In the genomic region with DNA sequence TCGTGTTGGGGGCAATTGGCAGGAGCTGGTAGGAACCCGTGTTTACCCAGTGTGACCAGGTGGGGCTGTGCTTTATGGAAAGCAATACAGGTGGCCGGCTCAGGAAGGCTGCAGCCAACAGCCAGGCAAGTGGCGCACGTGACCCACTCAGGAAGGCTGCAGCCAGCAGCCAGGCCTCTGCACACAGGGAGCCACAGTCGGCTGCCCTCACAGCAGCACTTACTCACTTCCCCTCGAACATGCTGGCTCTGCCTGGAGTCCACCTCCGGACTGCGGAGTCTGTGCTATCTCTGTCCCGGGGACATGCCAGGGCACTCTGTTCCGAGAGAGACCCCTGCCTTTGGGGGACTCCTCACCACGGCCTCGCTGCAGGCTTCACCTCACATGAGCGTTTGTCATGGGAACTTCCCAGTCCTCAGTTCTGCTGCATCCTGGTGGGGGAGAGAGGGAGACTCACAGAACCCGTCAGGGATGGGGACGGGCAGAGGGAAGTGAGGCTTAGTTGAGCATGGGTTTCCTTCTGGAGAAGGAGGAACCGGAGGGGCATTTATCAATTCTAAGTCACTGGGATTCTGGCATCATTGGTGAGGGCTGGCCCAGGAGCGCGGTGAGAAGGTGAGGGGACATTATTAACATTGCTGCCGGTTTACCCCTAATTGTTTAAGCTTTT, we compare ENCODE assay signal across 1 cellular context.
TF ChIP-seq lines count a peak whose summit lies in the region.

No MANE protein-coding gene starts in this region.

TF ChIP-seq in HepG2, 621 proteins besides CTCF, POLR2A, EP300 and RAD21 (continued from another document and continues in another):
- TF ChIP-seq, protein P1, sequence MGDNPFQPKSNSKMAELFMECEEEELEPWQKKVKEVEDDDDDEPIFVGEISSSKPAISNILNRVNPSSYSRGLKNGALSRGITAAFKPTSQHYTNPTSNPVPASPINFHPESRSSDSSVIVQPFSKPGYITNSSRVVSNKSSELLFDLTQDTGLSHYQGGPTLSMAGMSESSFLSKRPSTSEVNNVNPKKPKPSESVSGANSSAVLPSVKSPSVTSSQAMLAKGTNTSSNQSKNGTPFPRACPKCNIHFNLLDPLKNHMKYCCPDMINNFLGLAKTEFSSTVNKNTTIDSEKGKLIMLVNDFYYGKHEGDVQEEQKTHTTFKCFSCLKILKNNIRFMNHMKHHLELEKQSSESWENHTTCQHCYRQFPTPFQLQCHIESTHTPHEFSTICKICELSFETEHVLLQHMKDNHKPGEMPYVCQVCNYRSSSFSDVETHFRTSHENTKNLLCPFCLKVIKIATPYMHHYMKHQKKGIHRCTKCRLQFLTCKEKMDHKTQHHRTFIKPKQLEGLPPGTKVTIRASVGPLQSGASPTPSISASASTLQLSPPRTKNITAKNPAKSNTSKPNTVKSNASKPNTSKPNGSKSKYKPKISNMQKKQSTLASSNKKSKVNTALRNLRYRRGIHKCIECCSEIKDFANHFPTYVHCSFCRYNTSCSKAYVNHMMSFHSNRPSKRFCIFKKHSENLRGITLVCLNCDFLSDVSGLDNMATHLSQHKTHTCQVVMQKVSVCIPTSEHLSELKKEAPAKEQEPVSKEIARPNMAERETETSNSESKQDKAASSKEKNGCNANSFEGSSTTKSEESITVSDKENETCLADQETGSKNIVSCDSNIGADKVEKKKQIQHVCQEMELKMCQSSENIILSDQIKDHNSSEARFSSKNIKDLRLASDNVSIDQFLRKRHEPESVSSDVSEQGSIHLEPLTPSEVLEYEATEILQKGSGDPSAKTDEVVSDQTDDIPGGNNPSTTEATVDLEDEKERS (CRISPR knock-in tag; IDR thresholded peaks at IDR 0.05): no peak
- TF ChIP-seq ZNF292 (CRISPR knock-in tag; IDR thresholded peaks at IDR 0.05; ENCODE audit: borderline replicate concordance, low read depth) (peak; percentile 49; the same call in 1 of the 2 replicates), PHF20 (CRISPR knock-in tag; IDR thresholded peaks at IDR 0.05) (no peak), TFAP4 (IDR thresholded peaks at IDR 0.05; ENCODE audit: borderline replicate concordance, low read depth) (0 out of 2 replicates have a peak, but pooled peaks have one; percentile 24), ZNF251 (CRISPR knock-in tag; IDR thresholded peaks at IDR 0.05) (no peak), XRCC5 (optimal IDR thresholded peaks at IDR 0.05; ENCODE audit: low read length) (no peak), MTA1 (CRISPR knock-in tag; IDR thresholded peaks at IDR 0.05; ENCODE audit: borderline replicate concordance) (peak; percentile 16; the same call in 1 of the 2 replicates), HNF4G (IDR thresholded peaks at IDR 0.05; ENCODE audit: borderline replicate concordance, low read depth, low read length) (no peak), HNF4G (CRISPR knock-in tag; IDR thresholded peaks at IDR 0.05; ENCODE audit: borderline replicate concordance, low read depth) (no peak), STAT6 (CRISPR knock-in tag; IDR thresholded peaks at IDR 0.05; ENCODE audit: borderline replicate concordance) (no peak), MIXL1 (CRISPR knock-in tag; IDR thresholded peaks at IDR 0.05) (0 out of 2 replicates have a peak, but pooled peaks have one; percentile 29), TRIM22 (IDR thresholded peaks at IDR 0.05) (no peak), CREB1 (IDR thresholded peaks at IDR 0.05) (no peak), CREB1 (CRISPR knock-in tag; IDR thresholded peaks at IDR 0.05) (no peak), MEF2D (CRISPR knock-in tag; IDR thresholded peaks at IDR 0.05) (0 out of 2 replicates have a peak, but pooled peaks have one; percentile 37), ZEB1 (IDR thresholded peaks at IDR 0.05; ENCODE audit: insufficient replicate concordance, low read depth) (peak; percentile 59), CSRNP2 (CRISPR knock-in tag; conservative IDR thresholded peaks at IDR 0.05; ENCODE audit: low read depth) (no peak), FOXM1 (CRISPR knock-in tag; IDR thresholded peaks at IDR 0.05) (no peak), SP4 (CRISPR knock-in tag; IDR thresholded peaks at IDR 0.05) (no peak; the same call in 1 of the 2 replicates), ZSCAN21 (CRISPR knock-in tag; IDR thresholded peaks at IDR 0.05; ENCODE audit: borderline replicate concordance) (no peak), MEIS2 (CRISPR knock-in tag; IDR thresholded peaks at IDR 0.05) (0 out of 2 replicates have a peak, but pooled peaks have one; percentile 36), ZNF562 (CRISPR knock-in tag; IDR thresholded peaks at IDR 0.05; ENCODE audit: borderline replicate concordance) (no peak), KLF9 (CRISPR knock-in tag; IDR thresholded peaks at IDR 0.05; ENCODE audit: low read depth) (no peak), XBP1 (CRISPR knock-in tag; IDR thresholded peaks at IDR 0.05) (no peak), HES4 (CRISPR knock-in tag; IDR thresholded peaks at IDR 0.05; ENCODE audit: borderline replicate concordance) (no peak), MAFG (CRISPR knock-in tag; IDR thresholded peaks at IDR 0.05) (no peak)
- TF ChIP-seq, protein P2, sequence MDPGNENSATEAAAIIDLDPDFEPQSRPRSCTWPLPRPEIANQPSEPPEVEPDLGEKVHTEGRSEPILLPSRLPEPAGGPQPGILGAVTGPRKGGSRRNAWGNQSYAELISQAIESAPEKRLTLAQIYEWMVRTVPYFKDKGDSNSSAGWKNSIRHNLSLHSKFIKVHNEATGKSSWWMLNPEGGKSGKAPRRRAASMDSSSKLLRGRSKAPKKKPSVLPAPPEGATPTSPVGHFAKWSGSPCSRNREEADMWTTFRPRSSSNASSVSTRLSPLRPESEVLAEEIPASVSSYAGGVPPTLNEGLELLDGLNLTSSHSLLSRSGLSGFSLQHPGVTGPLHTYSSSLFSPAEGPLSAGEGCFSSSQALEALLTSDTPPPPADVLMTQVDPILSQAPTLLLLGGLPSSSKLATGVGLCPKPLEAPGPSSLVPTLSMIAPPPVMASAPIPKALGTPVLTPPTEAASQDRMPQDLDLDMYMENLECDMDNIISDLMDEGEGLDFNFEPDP (CRISPR knock-in tag; conservative IDR thresholded peaks at IDR 0.05): 0 out of 2 replicates have a peak, but pooled peaks have one; percentile 43
- TF ChIP-seq, protein P3, sequence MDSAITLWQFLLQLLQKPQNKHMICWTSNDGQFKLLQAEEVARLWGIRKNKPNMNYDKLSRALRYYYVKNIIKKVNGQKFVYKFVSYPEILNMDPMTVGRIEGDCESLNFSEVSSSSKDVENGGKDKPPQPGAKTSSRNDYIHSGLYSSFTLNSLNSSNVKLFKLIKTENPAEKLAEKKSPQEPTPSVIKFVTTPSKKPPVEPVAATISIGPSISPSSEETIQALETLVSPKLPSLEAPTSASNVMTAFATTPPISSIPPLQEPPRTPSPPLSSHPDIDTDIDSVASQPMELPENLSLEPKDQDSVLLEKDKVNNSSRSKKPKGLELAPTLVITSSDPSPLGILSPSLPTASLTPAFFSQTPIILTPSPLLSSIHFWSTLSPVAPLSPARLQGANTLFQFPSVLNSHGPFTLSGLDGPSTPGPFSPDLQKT (CRISPR knock-in tag; IDR thresholded peaks at IDR 0.05; ENCODE audit: borderline replicate concordance): no peak
- TF ChIP-seq, protein P4, sequence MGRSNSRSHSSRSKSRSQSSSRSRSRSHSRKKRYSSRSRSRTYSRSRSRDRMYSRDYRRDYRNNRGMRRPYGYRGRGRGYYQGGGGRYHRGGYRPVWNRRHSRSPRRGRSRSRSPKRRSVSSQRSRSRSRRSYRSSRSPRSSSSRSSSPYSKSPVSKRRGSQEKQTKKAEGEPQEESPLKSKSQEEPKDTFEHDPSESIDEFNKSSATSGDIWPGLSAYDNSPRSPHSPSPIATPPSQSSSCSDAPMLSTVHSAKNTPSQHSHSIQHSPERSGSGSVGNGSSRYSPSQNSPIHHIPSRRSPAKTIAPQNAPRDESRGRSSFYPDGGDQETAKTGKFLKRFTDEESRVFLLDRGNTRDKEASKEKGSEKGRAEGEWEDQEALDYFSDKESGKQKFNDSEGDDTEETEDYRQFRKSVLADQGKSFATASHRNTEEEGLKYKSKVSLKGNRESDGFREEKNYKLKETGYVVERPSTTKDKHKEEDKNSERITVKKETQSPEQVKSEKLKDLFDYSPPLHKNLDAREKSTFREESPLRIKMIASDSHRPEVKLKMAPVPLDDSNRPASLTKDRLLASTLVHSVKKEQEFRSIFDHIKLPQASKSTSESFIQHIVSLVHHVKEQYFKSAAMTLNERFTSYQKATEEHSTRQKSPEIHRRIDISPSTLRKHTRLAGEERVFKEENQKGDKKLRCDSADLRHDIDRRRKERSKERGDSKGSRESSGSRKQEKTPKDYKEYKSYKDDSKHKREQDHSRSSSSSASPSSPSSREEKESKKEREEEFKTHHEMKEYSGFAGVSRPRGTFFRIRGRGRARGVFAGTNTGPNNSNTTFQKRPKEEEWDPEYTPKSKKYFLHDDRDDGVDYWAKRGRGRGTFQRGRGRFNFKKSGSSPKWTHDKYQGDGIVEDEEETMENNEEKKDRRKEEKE (IDR thresholded peaks at IDR 0.05): no peak
- TF ChIP-seq, protein P5, sequence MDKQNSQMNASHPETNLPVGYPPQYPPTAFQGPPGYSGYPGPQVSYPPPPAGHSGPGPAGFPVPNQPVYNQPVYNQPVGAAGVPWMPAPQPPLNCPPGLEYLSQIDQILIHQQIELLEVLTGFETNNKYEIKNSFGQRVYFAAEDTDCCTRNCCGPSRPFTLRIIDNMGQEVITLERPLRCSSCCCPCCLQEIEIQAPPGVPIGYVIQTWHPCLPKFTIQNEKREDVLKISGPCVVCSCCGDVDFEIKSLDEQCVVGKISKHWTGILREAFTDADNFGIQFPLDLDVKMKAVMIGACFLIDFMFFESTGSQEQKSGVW (CRISPR knock-in tag; IDR thresholded peaks at IDR 0.05; ENCODE audit: borderline replicate concordance): no peak
- TF ChIP-seq, protein P6, sequence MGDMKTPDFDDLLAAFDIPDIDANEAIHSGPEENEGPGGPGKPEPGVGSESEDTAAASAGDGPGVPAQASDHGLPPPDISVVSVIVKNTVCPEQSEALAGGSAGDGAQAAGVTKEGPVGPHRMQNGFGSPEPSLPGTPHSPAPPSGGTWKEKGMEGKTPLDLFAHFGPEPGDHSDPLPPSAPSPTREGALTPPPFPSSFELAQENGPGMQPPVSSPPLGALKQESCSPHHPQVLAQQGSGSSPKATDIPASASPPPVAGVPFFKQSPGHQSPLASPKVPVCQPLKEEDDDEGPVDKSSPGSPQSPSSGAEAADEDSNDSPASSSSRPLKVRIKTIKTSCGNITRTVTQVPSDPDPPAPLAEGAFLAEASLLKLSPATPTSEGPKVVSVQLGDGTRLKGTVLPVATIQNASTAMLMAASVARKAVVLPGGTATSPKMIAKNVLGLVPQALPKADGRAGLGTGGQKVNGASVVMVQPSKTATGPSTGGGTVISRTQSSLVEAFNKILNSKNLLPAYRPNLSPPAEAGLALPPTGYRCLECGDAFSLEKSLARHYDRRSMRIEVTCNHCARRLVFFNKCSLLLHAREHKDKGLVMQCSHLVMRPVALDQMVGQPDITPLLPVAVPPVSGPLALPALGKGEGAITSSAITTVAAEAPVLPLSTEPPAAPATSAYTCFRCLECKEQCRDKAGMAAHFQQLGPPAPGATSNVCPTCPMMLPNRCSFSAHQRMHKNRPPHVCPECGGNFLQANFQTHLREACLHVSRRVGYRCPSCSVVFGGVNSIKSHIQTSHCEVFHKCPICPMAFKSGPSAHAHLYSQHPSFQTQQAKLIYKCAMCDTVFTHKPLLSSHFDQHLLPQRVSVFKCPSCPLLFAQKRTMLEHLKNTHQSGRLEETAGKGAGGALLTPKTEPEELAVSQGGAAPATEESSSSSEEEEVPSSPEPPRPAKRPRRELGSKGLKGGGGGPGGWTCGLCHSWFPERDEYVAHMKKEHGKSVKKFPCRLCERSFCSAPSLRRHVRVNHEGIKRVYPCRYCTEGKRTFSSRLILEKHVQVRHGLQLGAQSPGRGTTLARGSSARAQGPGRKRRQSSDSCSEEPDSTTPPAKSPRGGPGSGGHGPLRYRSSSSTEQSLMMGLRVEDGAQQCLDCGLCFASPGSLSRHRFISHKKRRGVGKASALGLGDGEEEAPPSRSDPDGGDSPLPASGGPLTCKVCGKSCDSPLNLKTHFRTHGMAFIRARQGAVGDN (CRISPR knock-in tag; IDR thresholded peaks at IDR 0.05): peak; percentile 91
